In the genomic region with DNA sequence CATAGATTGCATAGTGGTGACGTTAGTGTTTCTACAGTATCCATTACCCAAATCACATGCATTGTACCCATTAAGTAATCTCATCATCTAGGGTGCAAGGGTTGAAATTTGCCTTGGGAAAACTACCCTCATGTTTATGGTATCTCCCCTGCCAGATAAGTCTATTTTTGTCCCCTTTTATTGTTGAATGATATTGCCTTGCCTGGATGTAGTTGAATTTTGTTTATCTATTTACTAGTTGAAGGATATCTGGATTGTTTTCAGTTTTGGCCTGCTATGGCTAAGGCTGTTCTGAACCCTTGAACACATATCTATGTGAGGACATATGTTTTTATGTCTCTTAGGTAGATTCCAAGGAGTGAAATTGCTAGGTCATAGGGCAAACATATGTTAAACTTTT, we compare ENCODE assay signal across 1 cellular context.
TF ChIP-seq lines count a peak whose summit lies in the region.

No MANE protein-coding gene starts in this region.

TF ChIP-seq in K562, 482 proteins besides CTCF, POLR2A, EP300 and RAD21 (continued from another document):
- no peak for TF ChIP-seq POLR2G (IDR thresholded peaks at IDR 0.05; ENCODE audit: low read depth, low read length)
- no peak for TF ChIP-seq TRIM28 (IDR thresholded peaks at IDR 0.05)
TF ChIP-seq in K562: peak in this region for 0.
